ENCODE assay signal across 29 cellular contexts in genomic region chr9:6962164-6962563, GRCh38.
"Had no signal": no experiment of that assay in that cellular context is flagged by ENCODE, and none has a peak within 500 bp of the region (broad histone marks: within the 10 kb centered on the region; RNA-seq: fewer than 3 reads in every experiment).

No MANE protein-coding gene starts in this region.

- H3K4me3 ChIP-seq: body of pancreas, coronary artery, dorsolateral prefrontal cortex, gastroesophageal sphincter, heart left ventricle, left ventricle myocardium inferior, lung, mucosa of descending colon, right lobe of liver, thoracic aorta, uterus had no signal

- H3K9me3 ChIP-seq: body of pancreas, gastroesophageal sphincter, heart left ventricle, left ventricle myocardium inferior, mucosa of descending colon, right lobe of liver, thoracic aorta, uterus had no signal

- H3K4me1 ChIP-seq: right lobe of liver, uterus had no signal

- H3K36me3 ChIP-seq: left ventricle myocardium inferior, thoracic aorta, uterus had no signal

- H3K27ac ChIP-seq: body of pancreas, coronary artery, dorsolateral prefrontal cortex, gastroesophageal sphincter, heart left ventricle, left ventricle myocardium inferior, right lobe of liver, thoracic aorta, uterus had no signal

- H3K27me3 Mint-ChIP-seq: activated naive CD8-positive, alpha-beta T cell; progenitor cell of endocrine pancreas; stimulated activated naive CD8-positive, alpha-beta T cell treated with anti-CD3 and anti-CD28 coated beads, Interleukin-15, Interleukin-2, amounts not matched to agents 100 ng/mL and 50 ng/mL, for 24 hours had no signal

- ATAC-seq: body of pancreas, gastroesophageal sphincter, heart left ventricle, mucosa of descending colon had no signal

- H3K27ac Mint-ChIP-seq: activated naive CD8-positive, alpha-beta T cell; nephron; progenitor cell of endocrine pancreas; T-helper 2 cell treated with Interferon-gamma antibody and Interleukin-4, amounts not matched to agents 5 μg/mL and 100 μg/mL, for 36 hours had no signal

- DNase-seq: activated CD4-positive, alpha-beta T cell treated with anti-CD3 and anti-CD28 coated beads for 48 hours; activated CD4-positive, alpha-beta T cell treated with anti-CD3 and anti-CD28 coated beads, Interleukin-2, amount 50 U/mL, for 48 hours; activated CD8-positive, alpha-beta memory T cell treated with anti-CD3 and anti-CD28 coated beads for 24 hours; activated effector memory CD4-positive, alpha-beta T cell treated with Interleukin-2 at 50 U/mL for 16 hours; activated naive CD4-positive, alpha-beta T cell treated with Interleukin-2 at 50 U/mL for 16 hours; anterior cingulate cortex; body of pancreas; cerebellar nuclear complex; dorsolateral prefrontal cortex; effector memory CD4-positive, alpha-beta T cell; heart left ventricle; left ventricle myocardium inferior; mesendoderm; mucosa of descending colon; right lobe of liver; stimulated activated CD4-positive, alpha-beta T cell treated with anti-CD3 and anti-CD28 coated beads, Interleukin-12 subunit alpha, Interleukin-12 subunit beta, amount 100 ng/mL, for 4 hours; stimulated activated CD4-positive, alpha-beta T cell treated with anti-CD3 and anti-CD28 coated beads, Interleukin-4, amount 100 ng/mL, for 1 hour; trophoblast cell; uterus had no signal

- H3K27me3 ChIP-seq: body of pancreas, dorsolateral prefrontal cortex, gastroesophageal sphincter, heart left ventricle, right lobe of liver, uterus had no signal

- H3K4me3 Mint-ChIP-seq: activated naive CD8-positive, alpha-beta T cell; nephron; stimulated activated naive CD8-positive, alpha-beta T cell treated with anti-CD3 and anti-CD28 coated beads, Interleukin-15, Interleukin-2, amounts not matched to agents 100 ng/mL and 50 ng/mL, for 24 hours; T-helper 2 cell treated with Interferon-gamma antibody and Interleukin-4, amounts not matched to agents 5 μg/mL and 100 μg/mL, for 36 hours had no signal

- H3K9me3 Mint-ChIP-seq: nephron; stimulated activated naive CD8-positive, alpha-beta T cell treated with anti-CD3 and anti-CD28 coated beads, Interleukin-15, Interleukin-2, amounts not matched to agents 100 ng/mL and 50 ng/mL, for 24 hours; T-helper 2 cell treated with Interferon-gamma antibody and Interleukin-4, amounts not matched to agents 5 μg/mL and 100 μg/mL, for 36 hours had no signal

- FAIRE-seq: endothelial cell of umbilical vein had no signal
